Comparison of ENCODE assay signal across 9 cellular contexts in the genomic region with DNA sequence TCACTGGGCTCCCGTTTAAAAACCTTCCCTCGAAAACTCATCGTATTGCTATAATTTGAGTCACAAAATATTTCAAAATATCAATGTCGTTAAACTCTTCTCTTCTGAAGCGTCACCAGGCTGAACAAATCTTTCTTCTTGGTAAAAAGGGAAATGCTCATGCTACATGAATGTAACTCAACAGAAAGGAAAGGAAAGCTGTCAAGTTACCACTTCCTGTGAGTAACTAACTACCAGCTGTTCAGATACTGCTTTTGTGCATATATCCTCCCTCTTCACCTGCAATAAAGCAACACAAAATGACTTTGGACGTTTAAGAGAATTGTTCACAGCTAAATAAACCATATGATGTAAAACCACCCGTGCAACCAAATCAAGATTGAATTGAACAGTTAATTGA.
A peak's percentile ranks its signal among the peaks of the same experiment; 100 is the strongest.
DNase-seq lines count a peak whose midpoint lies in the region; ATAC-seq and TF ChIP-seq lines count a peak whose summit lies in the region.
"Had no signal": no experiment of that assay in that cellular context is flagged by ENCODE, and none has a peak within 500 bp of the region (broad histone marks: within the 10 kb centered on the region; RNA-seq: fewer than 3 reads in every experiment).

No MANE protein-coding gene starts in this region.

- H3K9me3 ChIP-seq in muscle layer of duodenum (ENCODE audit: control insufficient read depth in 1 of 2, low read length in 2 of 2): no peaks in the 10 kb centered on the region

- peak overlapping the region; percentile 93 for H3K27ac Mint-ChIP-seq in activated CD8-positive, alpha-beta T cell treated with anti-CD3 and anti-CD28 coated beads, Interleukin-2, amount 10 ng/mL, durations not matched to agents 7 days and 5 days
- H3K27ac Mint-ChIP-seq in progenitor cell of endocrine pancreas: no peak overlapping the region

- no peak for TF ChIP-seq CTCF in progenitor cell of endocrine pancreas (IDR thresholded peaks at IDR 0.05; ENCODE audit: unreplicated experiment)

- H3K4me3 Mint-ChIP-seq in activated CD8-positive, alpha-beta T cell treated with anti-CD3 and anti-CD28 coated beads, Interleukin-2, amount 10 ng/mL, durations not matched to agents 7 days and 5 days: peak overlapping the region; percentile 95
- H3K4me3 Mint-ChIP-seq in progenitor cell of endocrine pancreas (ENCODE audit: low read depth): no peak overlapping the region

- peak overlapping the region; percentile 50 for H3K27ac ChIP-seq in muscle layer of duodenum (ENCODE audit: low read length)
- H3K27ac ChIP-seq: SK-N-MC had no signal

- no peaks in the 10 kb centered on the region for H3K4me1 ChIP-seq in muscle layer of duodenum (ENCODE audit: control insufficient read depth in 1 of 2, insufficient read depth in 2 of 2, low read length in 2 of 2)

- CTCF ChIA-PET in activated CD8-positive, alpha-beta T cell treated with anti-CD3 and anti-CD28 coated beads, Interleukin-2, amount 10 ng/mL, durations not matched to agents 7 days and 5 days (lab: Charles Lee): interaction anchor here (0.7 to 14.2 kb wide), 6 partner anchors 17 to 55 kb away, joined by 3 to 137 read pairs (median 6); no protein-coding TSS in a partner anchor

- POLR2A ChIA-PET in activated CD8-positive, alpha-beta T cell treated with anti-CD3 and anti-CD28 coated beads, Interleukin-2, amount 10 ng/mL, durations not matched to agents 7 days and 5 days (lab: Charles Lee): interaction anchor here (0.6 to 12.9 kb wide), 12 partner anchors 10 to 106 kb away, joined by 3 to 221 read pairs (median 5); a partner anchor contains a TSS

- peaks cover 60% of the 10 kb centered on the region for H3K4me1 Mint-ChIP-seq in activated CD8-positive, alpha-beta T cell treated with anti-CD3 and anti-CD28 coated beads, Interleukin-2, amount 10 ng/mL, durations not matched to agents 7 days and 5 days (ENCODE audit: low read depth)
- no peaks in the 10 kb centered on the region for H3K4me1 Mint-ChIP-seq in progenitor cell of endocrine pancreas (ENCODE audit: low read depth)

- no peak overlapping the region for H3K4me3 ChIP-seq in muscle layer of duodenum (ENCODE audit: low read depth in 1 of 2, low read length in 2 of 2)
- H3K4me3 ChIP-seq: SK-N-MC had no signal

- ATAC-seq in GM21360 (IDR thresholded peaks at IDR 0.05; ENCODE audit: unreplicated experiment): peak; percentile 53
- ATAC-seq in HG03565 (IDR thresholded peaks at IDR 0.05; ENCODE audit: unreplicated experiment): peak; percentile 61
- peak; percentile 50 for ATAC-seq in activated CD8-positive, alpha-beta T cell treated with anti-CD3 and anti-CD28 coated beads, Interleukin-2, amount 10 ng/mL, durations not matched to agents 7 days and 5 days

- DNase-seq in Daoy (ENCODE audit: low read depth) (peak; percentile 58), progenitor cell of endocrine pancreas (ENCODE audit: low spot score, unreplicated experiment) (no peak), kidney glomerular epithelial cell (lab: John Stamatoyannopoulos, UW) (no peak), RPMI8226 (no peak)
- no peak for DNase-seq in activated CD8-positive, alpha-beta T cell treated with anti-CD3 and anti-CD28 coated beads, Interleukin-2, amount 10 ng/mL, durations not matched to agents 7 days and 5 days

- H3K36me3 ChIP-seq in muscle layer of duodenum (ENCODE audit: control insufficient read depth in 1 of 2, insufficient read depth in 2 of 2, low read length in 2 of 2): no peaks in the 10 kb centered on the region

- no peaks in the 10 kb centered on the region for H3K27me3 ChIP-seq in muscle layer of duodenum (ENCODE audit: low read depth, low read length)

- peaks cover 69% of the 10 kb centered on the region for H3K36me3 Mint-ChIP-seq in activated CD8-positive, alpha-beta T cell treated with anti-CD3 and anti-CD28 coated beads, Interleukin-2, amount 10 ng/mL, durations not matched to agents 7 days and 5 days (ENCODE audit: low read depth)
- no peaks in the 10 kb centered on the region for H3K36me3 Mint-ChIP-seq in progenitor cell of endocrine pancreas (ENCODE audit: insufficient read depth)

- no peaks in the 10 kb centered on the region for H3K9me3 Mint-ChIP-seq in activated CD8-positive, alpha-beta T cell treated with anti-CD3 and anti-CD28 coated beads, Interleukin-2, amount 10 ng/mL, durations not matched to agents 7 days and 5 days (ENCODE audit: insufficient read depth)
- H3K9me3 Mint-ChIP-seq in progenitor cell of endocrine pancreas (ENCODE audit: low read depth): no peaks in the 10 kb centered on the region

- H3K27me3 Mint-ChIP-seq in activated CD8-positive, alpha-beta T cell treated with anti-CD3 and anti-CD28 coated beads, Interleukin-2, amount 10 ng/mL, durations not matched to agents 7 days and 5 days (ENCODE audit: low read depth): no peaks in the 10 kb centered on the region
- peaks cover 4% of the 10 kb centered on the region for H3K27me3 Mint-ChIP-seq in progenitor cell of endocrine pancreas
